Comparison of ENCODE assay signal across 3 cellular contexts in the genomic region with DNA sequence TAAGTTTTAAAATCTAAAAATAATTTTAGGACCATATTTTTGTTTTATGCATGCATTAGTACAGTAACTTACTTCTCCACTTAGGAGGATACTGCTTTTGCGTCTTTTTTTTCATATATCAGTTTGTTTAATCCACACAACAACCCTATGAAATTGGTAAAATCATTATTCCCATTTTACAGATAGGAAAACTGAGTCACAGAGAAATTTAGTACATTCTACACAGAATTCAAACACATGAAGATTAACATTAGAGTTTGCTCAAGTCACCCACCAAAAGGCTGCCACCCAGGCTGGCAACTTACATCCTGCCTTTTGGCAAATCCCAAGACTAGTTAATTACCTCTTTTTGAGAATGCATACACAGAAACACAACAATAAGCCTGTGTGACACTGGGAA.
TF ChIP-seq lines count a peak whose summit lies in the region.

No MANE protein-coding gene starts in this region.

TF ChIP-seq in HepG2, 621 proteins besides CTCF, POLR2A, EP300 and RAD21:
- TF ChIP-seq ZNF629 (CRISPR knock-in tag; conservative IDR thresholded peaks at IDR 0.05) = 0 out of 2 replicates have a peak, but pooled peaks have one; percentile 13
- no peak for TF ChIP-seq SNAI1 (CRISPR knock-in tag; IDR thresholded peaks at IDR 0.05; ENCODE audit: borderline replicate concordance)

TF ChIP-seq in WTC11, 78 proteins besides CTCF, POLR2A, EP300 and RAD21:
- TF ChIP-seq GTF2I (CRISPR knock-in tag; conservative IDR thresholded peaks at IDR 0.05) = 0 out of 2 replicates have a peak, but pooled peaks have one; percentile 28
- TF ChIP-seq, protein P1, sequence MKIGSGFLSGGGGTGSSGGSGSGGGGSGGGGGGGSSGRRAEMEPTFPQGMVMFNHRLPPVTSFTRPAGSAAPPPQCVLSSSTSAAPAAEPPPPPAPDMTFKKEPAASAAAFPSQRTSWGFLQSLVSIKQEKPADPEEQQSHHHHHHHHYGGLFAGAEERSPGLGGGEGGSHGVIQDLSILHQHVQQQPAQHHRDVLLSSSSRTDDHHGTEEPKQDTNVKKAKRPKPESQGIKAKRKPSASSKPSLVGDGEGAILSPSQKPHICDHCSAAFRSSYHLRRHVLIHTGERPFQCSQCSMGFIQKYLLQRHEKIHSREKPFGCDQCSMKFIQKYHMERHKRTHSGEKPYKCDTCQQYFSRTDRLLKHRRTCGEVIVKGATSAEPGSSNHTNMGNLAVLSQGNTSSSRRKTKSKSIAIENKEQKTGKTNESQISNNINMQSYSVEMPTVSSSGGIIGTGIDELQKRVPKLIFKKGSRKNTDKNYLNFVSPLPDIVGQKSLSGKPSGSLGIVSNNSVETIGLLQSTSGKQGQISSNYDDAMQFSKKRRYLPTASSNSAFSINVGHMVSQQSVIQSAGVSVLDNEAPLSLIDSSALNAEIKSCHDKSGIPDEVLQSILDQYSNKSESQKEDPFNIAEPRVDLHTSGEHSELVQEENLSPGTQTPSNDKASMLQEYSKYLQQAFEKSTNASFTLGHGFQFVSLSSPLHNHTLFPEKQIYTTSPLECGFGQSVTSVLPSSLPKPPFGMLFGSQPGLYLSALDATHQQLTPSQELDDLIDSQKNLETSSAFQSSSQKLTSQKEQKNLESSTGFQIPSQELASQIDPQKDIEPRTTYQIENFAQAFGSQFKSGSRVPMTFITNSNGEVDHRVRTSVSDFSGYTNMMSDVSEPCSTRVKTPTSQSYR (CRISPR knock-in tag; IDR thresholded peaks at IDR 0.05) = no peak

TF ChIP-seq in H1, 55 proteins besides CTCF, POLR2A, EP300 and RAD21:
- TF ChIP-seq KDM1A (IDR thresholded peaks at IDR 0.05; ENCODE audit: borderline replicate concordance, low read length) = peak; percentile 92
- TF ChIP-seq HDAC2 (IDR thresholded peaks at IDR 0.05; ENCODE audit: borderline replicate concordance in 1 of 2, low read depth in 2 of 2, low read length in 2 of 2) = peak in 1 of 2 experiments; percentile 72; a peak in 1 of 4 replicates
- no peak for TF ChIP-seq RFX5 (IDR thresholded peaks at IDR 0.05; ENCODE audit: borderline replicate concordance, low read depth, low read length)
- no peak for TF ChIP-seq NRF1 (IDR thresholded peaks at IDR 0.05; ENCODE audit: low read depth, low read length)
- TF ChIP-seq SP2 (IDR thresholded peaks at IDR 0.05; ENCODE audit: low read length) = no peak
